Comparison of ENCODE assay signal across 1 cellular context in genomic region chr14:54135804-54136280, GRCh38.
TF ChIP-seq lines count a peak whose summit lies in the region.

No MANE protein-coding gene starts in this region.

TF ChIP-seq in HepG2, 621 proteins besides CTCF, POLR2A, EP300 and RAD21 (continued from another document and continues in another):
- TF ChIP-seq NFAT5 (CRISPR knock-in tag; IDR thresholded peaks at IDR 0.05) (no peak), ERF (CRISPR knock-in tag; IDR thresholded peaks at IDR 0.05) (peak; percentile 85; the same call in 1 of the 2 replicates), DMAP1 (CRISPR knock-in tag; IDR thresholded peaks at IDR 0.05) (0 out of 2 replicates have a peak, but pooled peaks have one; percentile 41), FOXJ3 (CRISPR knock-in tag; IDR thresholded peaks at IDR 0.05; ENCODE audit: borderline replicate concordance) (peak; percentile 42; the same call in 1 of the 2 replicates), BRCA1 (CRISPR knock-in tag; IDR thresholded peaks at IDR 0.05) (no peak), ZNF883 (CRISPR knock-in tag; IDR thresholded peaks at IDR 0.05; ENCODE audit: not compliant biosample characterization) (no peak), ZSCAN21 (CRISPR knock-in tag; IDR thresholded peaks at IDR 0.05; ENCODE audit: borderline replicate concordance) (no peak), CBX1 (IDR thresholded peaks at IDR 0.05; ENCODE audit: low read depth) (peak; percentile 50), ZNF781 (CRISPR knock-in tag; IDR thresholded peaks at IDR 0.05; ENCODE audit: borderline replicate concordance, not compliant biosample characterization) (no peak), RBM39 (IDR thresholded peaks at IDR 0.05; ENCODE audit: low read depth, low read length, poor library complexity, severe bottlenecking) (no peak), HDAC6 (IDR thresholded peaks at IDR 0.05; ENCODE audit: low read depth, low read length) (no peak), PBX2 (CRISPR knock-in tag; IDR thresholded peaks at IDR 0.05) (no peak; the same call in 1 of the 2 replicates), ZBTB25 (CRISPR knock-in tag; IDR thresholded peaks at IDR 0.05) (peak; percentile 82), ATF2 (CRISPR knock-in tag; IDR thresholded peaks at IDR 0.05) (peak; percentile 68; the same call in 1 of the 2 replicates), REXO4 (CRISPR knock-in tag; IDR thresholded peaks at IDR 0.05; ENCODE audit: borderline replicate concordance) (no peak), ZNF547 (CRISPR knock-in tag; IDR thresholded peaks at IDR 0.05) (no peak), ZBTB26 (CRISPR knock-in tag; IDR thresholded peaks at IDR 0.05; ENCODE audit: borderline replicate concordance) (no peak), HMG20B (CRISPR knock-in tag; conservative IDR thresholded peaks at IDR 0.05) (peak; percentile 52; the same call in 1 of the 2 replicates), RFX3 (CRISPR knock-in tag; IDR thresholded peaks at IDR 0.05) (no peak; the same call in 1 of the 2 replicates), FOXO4 (CRISPR knock-in tag; conservative IDR thresholded peaks at IDR 0.05) (no peak), PHF8 (CRISPR knock-in tag; IDR thresholded peaks at IDR 0.05) (no peak), ZNF557 (CRISPR knock-in tag; IDR thresholded peaks at IDR 0.05) (no peak), ZBTB49 (CRISPR knock-in tag; IDR thresholded peaks at IDR 0.05; ENCODE audit: borderline replicate concordance) (no peak), EHMT2 (IDR thresholded peaks at IDR 0.05; ENCODE audit: borderline replicate concordance, low read depth, low read length) (no peak), CREBL2 (CRISPR knock-in tag; IDR thresholded peaks at IDR 0.05; ENCODE audit: borderline replicate concordance) (no peak), WIZ (CRISPR knock-in tag; IDR thresholded peaks at IDR 0.05) (no peak), CHD2 (IDR thresholded peaks at IDR 0.05; ENCODE audit: low read depth, low read length) (no peak), PLSCR1 (CRISPR knock-in tag; IDR thresholded peaks at IDR 0.05; ENCODE audit: borderline replicate concordance) (no peak), ZKSCAN8 (CRISPR knock-in tag; IDR thresholded peaks at IDR 0.05; ENCODE audit: borderline replicate concordance) (0 out of 2 replicates have a peak, but pooled peaks have one; percentile 54), ZBTB7A (CRISPR knock-in tag; IDR thresholded peaks at IDR 0.05) (peak; percentile 60; the same call in 1 of the 2 replicates), ELK4 (CRISPR knock-in tag; IDR thresholded peaks at IDR 0.05; ENCODE audit: borderline replicate concordance) (no peak), ZNF317 (CRISPR knock-in tag; IDR thresholded peaks at IDR 0.05) (no peak; the same call in 1 of the 2 replicates), ZNF788 (CRISPR knock-in tag; IDR thresholded peaks at IDR 0.05; ENCODE audit: borderline replicate concordance) (peak; percentile 60; the same call in 1 of the 2 replicates), RCOR2 (CRISPR knock-in tag; IDR thresholded peaks at IDR 0.05) (peak; percentile 78; the same call in 1 of the 2 replicates), ZNF607 (CRISPR knock-in tag; IDR thresholded peaks at IDR 0.05; ENCODE audit: borderline replicate concordance) (no peak; the same call in 1 of the 2 replicates), PITX1 (CRISPR knock-in tag; IDR thresholded peaks at IDR 0.05) (peak; percentile 62; the same call in 1 of the 2 replicates), SIN3A (IDR thresholded peaks at IDR 0.05; ENCODE audit: borderline replicate concordance, low read depth, low read length) (no peak), NFIC (IDR thresholded peaks at IDR 0.05; ENCODE audit: low read length) (peak; percentile 75), MED13 (CRISPR knock-in tag; IDR thresholded peaks at IDR 0.05) (peak; percentile 94), ZNF207 (IDR thresholded peaks at IDR 0.05; ENCODE audit: borderline replicate concordance) (no peak), MTF1 (CRISPR knock-in tag; IDR thresholded peaks at IDR 0.05) (no peak), ZMYM3 (CRISPR knock-in tag; IDR thresholded peaks at IDR 0.05) (peak; percentile 79), ZNF292 (CRISPR knock-in tag; IDR thresholded peaks at IDR 0.05; ENCODE audit: borderline replicate concordance, low read depth) (peak; percentile 79; the same call in 1 of the 2 replicates), MIXL1 (CRISPR knock-in tag; IDR thresholded peaks at IDR 0.05) (peak; percentile 66), TOPORS (CRISPR knock-in tag; IDR thresholded peaks at IDR 0.05) (no peak), DNMT3B (CRISPR knock-in tag; conservative IDR thresholded peaks at IDR 0.05) (peak; percentile 58; the same call in 1 of the 2 replicates), CAMTA2 (CRISPR knock-in tag; IDR thresholded peaks at IDR 0.05; ENCODE audit: borderline replicate concordance) (no peak), SNAPC5 (CRISPR knock-in tag; IDR thresholded peaks at IDR 0.05; ENCODE audit: borderline replicate concordance) (no peak), RXRA (CRISPR knock-in tag; IDR thresholded peaks at IDR 0.05) (peak; percentile 85; the same call in 1 of the 2 replicates), MXD1 (CRISPR knock-in tag; IDR thresholded peaks at IDR 0.05) (no peak), ZNF235 (CRISPR knock-in tag; IDR thresholded peaks at IDR 0.05; ENCODE audit: borderline replicate concordance) (no peak)
